34 cellular contexts compared by ENCODE assay signal in genomic region chr9:122111413-122112085, GRCh38. TPM values are rescaled to one million over a fixed set of nuclear protein-coding genes. Genes with fewer than 3 reads are reported as not detected.
DNase-seq lines count a peak whose midpoint lies in the region; ATAC-seq, FAIRE-seq and TF ChIP-seq lines count a peak whose summit lies in the region.
"Had no signal": no experiment of that assay in that cellular context is flagged by ENCODE, and none has a peak within 500 bp of the region (broad histone marks: within the 10 kb centered on the region; RNA-seq: fewer than 3 reads in every experiment).

No MANE protein-coding gene starts in this region.

- H4K20me1 ChIP-seq in SK-N-SH (ENCODE audit: insufficient read depth) (no peaks in the 10 kb centered on the region), HepG2 (ENCODE audit: insufficient read depth, low read length) (no peaks in the 10 kb centered on the region), K562 (replicated peaks; ENCODE audit: control insufficient read depth, insufficient read depth, low read length) (no peaks in the 10 kb centered on the region; the same call in 1 of the 2 replicates), osteoblast (ENCODE audit: insufficient read depth, low read length) (no peaks in the 10 kb centered on the region), MM.1S (ENCODE audit: insufficient read depth, low read length) (no peaks in the 10 kb centered on the region)
- H4K20me1 ChIP-seq: BLaER1 had no signal

- no peak for ATAC-seq in SK-N-SH treated with all-trans-retinoic acid at 6 μM for 48 hours
- ATAC-seq in HepG2 = no peak
- ATAC-seq in right lobe of liver = no peak
- no peak for ATAC-seq in K562
- ATAC-seq: GM12878 had no signal

- TF ChIP-seq EP300 in SK-N-SH (IDR thresholded peaks at IDR 0.05; ENCODE audit: borderline replicate concordance in 1 of 2, low read depth in 1 of 2, low read length in 1 of 2) (no peak), HepG2 (IDR thresholded peaks at IDR 0.05; ENCODE audit: low read depth in 2 of 2, low read length in 2 of 2) (no peak), HepG2 (CRISPR knock-in tag; IDR thresholded peaks at IDR 0.05; ENCODE audit: borderline replicate concordance) (no peak), K562 (IDR thresholded peaks at IDR 0.05; ENCODE audit: low read length) (no peak)

- CTCF ChIA-PET in SK-N-SH (lab: Yijun Ruan, JAX) = interaction anchor here (0.6 to 5.9 kb wide), 5 partner anchors 10 to 239 kb away, joined by 3 to 55 read pairs (median 23); no protein-coding TSS in a partner anchor
- CTCF ChIA-PET in HepG2 (lab: Yijun Ruan, JAX; ENCODE audit: low intra/inter-chr PET ratio, low total read pairs) = no interaction called here
- CTCF ChIA-PET in K562 (lab: Yijun Ruan, JAX; ENCODE audit: low intra/inter-chr PET ratio) = interaction anchor here (0.7 kb wide), 1 partner anchor 106 kb away, joined by 5 read pairs; no protein-coding TSS in a partner anchor

- H3K9me3 ChIP-seq in SK-N-SH (no peaks in the 10 kb centered on the region), HepG2 (ENCODE audit: low read length) (no peaks in the 10 kb centered on the region), right lobe of liver (no peaks in the 10 kb centered on the region), K562 (replicated peaks; ENCODE audit: control insufficient read depth, insufficient read depth, low read depth, low read length) (no peaks in the 10 kb centered on the region), osteoblast (ENCODE audit: low read depth, low read length) (no peaks in the 10 kb centered on the region), MM.1S (replicated peaks; ENCODE audit: insufficient read depth, low read length) (no peaks in the 10 kb centered on the region)
- H3K9me3 ChIP-seq: BE2C, BLaER1 had no signal

- H3K9me2 ChIP-seq in SK-N-SH (no peaks in the 10 kb centered on the region), MM.1S (replicated peaks; ENCODE audit: insufficient read depth, low read length) (no peaks in the 10 kb centered on the region)

- no peak overlapping the region for H3K4me2 ChIP-seq in SK-N-SH
- H3K4me2 ChIP-seq in HepG2 (ENCODE audit: low read depth, low read length) = no peak overlapping the region
- H3K4me2 ChIP-seq in K562 (ENCODE audit: insufficient read depth, low read length) = no peak overlapping the region
- no peak overlapping the region for H3K4me2 ChIP-seq in osteoblast (ENCODE audit: insufficient read depth, low read length)
- H3K4me2 ChIP-seq in MM.1S (ENCODE audit: low read depth, low read length) = no peak overlapping the region
- H3K4me2 ChIP-seq: BLaER1 had no signal

- TF ChIP-seq POLR2A in HepG2 (IDR thresholded peaks at IDR 0.05; ENCODE audit: insufficient read depth in 1 of 2, low read depth in 2 of 2, low read length in 2 of 2) (no peak), right lobe of liver (IDR thresholded peaks at IDR 0.05) (no peak), K562 (conservative IDR thresholded peaks at IDR 0.05) (no peak)

- H3K27me3 ChIP-seq in SK-N-SH (ENCODE audit: insufficient read depth) (peaks cover 9% of the 10 kb centered on the region; the same call in 1 of the 2 replicates), HepG2 (ENCODE audit: control insufficient read depth in 1 of 2, insufficient read depth in 2 of 2, low read length in 2 of 2) (peaks cover 3 to 6% of the 10 kb centered on the region in 2 experiments; a peak in 3 of 5 replicates), right lobe of liver (no peaks in the 10 kb centered on the region), K562 (ENCODE audit: control insufficient read depth in 2 of 2, insufficient read depth in 2 of 2, low read length in 2 of 2) (peaks cover 0 to 30% of the 10 kb centered on the region in 2 experiments; a peak in 3 of 5 replicates), osteoblast (ENCODE audit: insufficient read depth, low read length) (no peaks in the 10 kb centered on the region), MM.1S (replicated peaks; ENCODE audit: insufficient read depth, low read length) (peaks cover 4% of the 10 kb centered on the region; the same call in 1 of the 2 replicates)
- H3K27me3 ChIP-seq: BE2C, BLaER1 had no signal

- FAIRE-seq in HepG2 (lab: Jason Lieb, UNC) (no peak), K562 (lab: Jason Lieb, UNC) (no peak)
- FAIRE-seq: GM12878, GM12892, GM18507, GM19239 had no signal

- H3K4me3 ChIP-seq in SK-N-SH (ENCODE audit: low read depth in 2 of 2, low read length in 1 of 2) (no peak overlapping the region), HepG2 (replicated peaks in 1 of 3; ENCODE audit: insufficient read depth in 1 of 3, low read depth in 2 of 3, low read length in 3 of 3) (no peak overlapping the region), right lobe of liver (no peak overlapping the region), K562 (no peak overlapping the region), osteoblast (ENCODE audit: insufficient read depth, low read length) (no peak overlapping the region), MM.1S (ENCODE audit: low read length) (no peak overlapping the region)
- H3K4me3 ChIP-seq: BLaER1, GM12878 had no signal

- no peaks in the 10 kb centered on the region for H3K79me2 ChIP-seq in SK-N-SH (ENCODE audit: insufficient read depth)
- no peaks in the 10 kb centered on the region for H3K79me2 ChIP-seq in HepG2 (ENCODE audit: insufficient read depth, low read length)
- H3K79me2 ChIP-seq in K562 (ENCODE audit: control insufficient read depth, insufficient read depth, low read length) = no peaks in the 10 kb centered on the region
- H3K79me2 ChIP-seq in osteoblast (ENCODE audit: insufficient read depth, low read length) = no peaks in the 10 kb centered on the region
- no peaks in the 10 kb centered on the region for H3K79me2 ChIP-seq in MM.1S (ENCODE audit: low read length)

- no peak for TF ChIP-seq RAD21 in SK-N-SH (IDR thresholded peaks at IDR 0.05; ENCODE audit: low read length)
- TF ChIP-seq RAD21 in HepG2 (CRISPR knock-in tag; IDR thresholded peaks at IDR 0.05) = no peak
- TF ChIP-seq RAD21 in K562 (CRISPR knock-in tag; conservative IDR thresholded peaks at IDR 0.05 in 1 of 2, IDR thresholded peaks at IDR 0.05 in 1 of 2) = no peak

- H2AFZ ChIP-seq in SK-N-SH (ENCODE audit: low read depth) (no peak overlapping the region), HepG2 (ENCODE audit: low read length) (no peak overlapping the region), K562 (ENCODE audit: low read depth, low read length) (no peak overlapping the region), osteoblast (ENCODE audit: low read length) (no peak overlapping the region), MM.1S (ENCODE audit: low read length) (no peak overlapping the region)

- intact Hi-C loops in HepG2 (cut with micrococcal nuclease; ENCODE audit: unreplicated experiment) = no loop called here
- intact Hi-C loops in right lobe of liver (cut with DNase I) = no loop called here
- intact Hi-C loops in K562 (cut with micrococcal nuclease) = no loop called here

- TF ChIP-seq CTCF in SK-N-SH (IDR thresholded peaks at IDR 0.05) (no peak), HepG2 (CRISPR knock-in tag; IDR thresholded peaks at IDR 0.05) (no peak), right lobe of liver (IDR thresholded peaks at IDR 0.05) (no peak), K562 (IDR thresholded peaks at IDR 0.05 in 2 of 3, conservative IDR thresholded peaks at IDR 0.05 in 1 of 3; ENCODE audit: insufficient read depth in 2 of 3, low read depth in 1 of 3, low read length in 3 of 3) (no peak), osteoblast (IDR thresholded peaks at IDR 0.05; ENCODE audit: extremely low read depth, low read depth, low read length) (no peak), MM.1S (IDR thresholded peaks at IDR 0.05; ENCODE audit: low read length) (no peak)

- 73% methylated on average over 7 of the region's 9 CpGs for WGBS in SK-N-SH (ENCODE audit: low lambda C conversion rate)
- 49% methylated on average over 9 of the region's 9 CpGs for WGBS in HepG2 (ENCODE audit: low lambda C conversion rate)
- WGBS in right lobe of liver (ENCODE audit: insufficient coverage, low coverage, low lambda C conversion rate, missing lambda C conversion rate) = 85% methylated on average over 5 of the region's 9 CpGs
- 7% methylated on average over 9 of the region's 9 CpGs for WGBS in K562 (ENCODE audit: insufficient coverage, low coverage, missing lambda C conversion rate)

- H3K4me1 ChIP-seq in SK-N-SH (ENCODE audit: control insufficient read depth in 1 of 2, insufficient read depth in 2 of 2, low read depth in 1 of 2, low read length in 1 of 2) (no peaks in the 10 kb centered on the region; a peak in 1 of 4 replicates), HepG2 (ENCODE audit: insufficient read depth, low read length) (no peaks in the 10 kb centered on the region), right lobe of liver (no peaks in the 10 kb centered on the region), K562 (replicated peaks in 1 of 2; ENCODE audit: control insufficient read depth in 2 of 2, insufficient read depth in 2 of 2, low read length in 2 of 2) (no peaks in the 10 kb centered on the region), osteoblast (ENCODE audit: insufficient read depth, low read length) (no peaks in the 10 kb centered on the region), MM.1S (ENCODE audit: low read length) (no peaks in the 10 kb centered on the region)
- H3K4me1 ChIP-seq: BE2C, BLaER1 had no signal

- H3K27ac ChIP-seq in SK-N-SH (ENCODE audit: low read depth in 2 of 2, low read length in 1 of 2) (no peak overlapping the region), HepG2 (ENCODE audit: extremely low read length, insufficient read depth, low read length) (no peak overlapping the region), right lobe of liver (no peak overlapping the region), K562 (ENCODE audit: extremely low read depth, low read depth, low read length) (no peak overlapping the region), osteoblast (ENCODE audit: low read depth, low read length) (no peak overlapping the region), MM.1S (ENCODE audit: low read length) (no peak overlapping the region)
- H3K27ac ChIP-seq: 22Rv1, BLaER1 had no signal

- H3K9ac ChIP-seq in SK-N-SH = no peak overlapping the region
- H3K9ac ChIP-seq in HepG2 (ENCODE audit: insufficient read depth, low read depth, low read length) = no peak overlapping the region
- H3K9ac ChIP-seq in K562 (ENCODE audit: insufficient read depth in 1 of 2, low read depth in 2 of 2, low read length in 2 of 2) = no peak overlapping the region
- H3K9ac ChIP-seq in MM.1S (ENCODE audit: low read length) = no peak overlapping the region
- H3K9ac ChIP-seq: BLaER1 had no signal

- in situ Hi-C loops in HepG2 (cut with HindIII; ENCODE audit: extremely low pct_ligation_motif_present, low pct_unique_long_range_greater_than_20kb) (no loop called here), K562 (cut with MboI) (no loop called here)

- no TSS peak for BruUV-seq in HepG2 (replicated peaks; lab: Mats Ljungman, UMichigan)
- BruUV-seq in K562 (replicated peaks; lab: Mats Ljungman, UMichigan) = no TSS peak

- H3K36me3 ChIP-seq in SK-N-SH (replicated peaks in 1 of 2; ENCODE audit: control insufficient read depth in 1 of 2, insufficient read depth in 2 of 2, low read length in 1 of 2) (no peaks in the 10 kb centered on the region), HepG2 (replicated peaks in 1 of 2; ENCODE audit: control insufficient read depth in 1 of 2, insufficient read depth in 2 of 2, low read length in 2 of 2) (no peaks in the 10 kb centered on the region), right lobe of liver (no peaks in the 10 kb centered on the region), K562 (ENCODE audit: control insufficient read depth, insufficient read depth, low read length) (no peaks in the 10 kb centered on the region), osteoblast (ENCODE audit: insufficient read depth, low read length) (no peaks in the 10 kb centered on the region), MM.1S (replicated peaks; ENCODE audit: insufficient read depth, low read length) (no peaks in the 10 kb centered on the region)
- H3K36me3 ChIP-seq: BE2C, BLaER1 had no signal

- no peaks in the 10 kb centered on the region for H3F3A ChIP-seq in SK-N-SH (replicated peaks; ENCODE audit: insufficient read depth)
- no peaks in the 10 kb centered on the region for H3F3A ChIP-seq in MM.1S (ENCODE audit: insufficient read depth, low read length)

- POLR2A ChIA-PET in SK-N-SH (lab: Yijun Ruan, JAX) (no interaction called here), HepG2 (lab: Yijun Ruan, JAX) (no interaction called here), K562 (lab: Yijun Ruan, JAX) (no interaction called here)

- no peaks in the 10 kb centered on the region for H3K9me1 ChIP-seq in K562 (ENCODE audit: control insufficient read depth, insufficient read depth, low read length)

- peak; percentile 15 for DNase-seq in SK-N-SH
- DNase-seq in HepG2 (ENCODE audit: low spot score) = no peak
- no peak for DNase-seq in right lobe of liver
- DNase-seq in K562 (ENCODE audit: extremely low read depth in 1 of 4, low spot score in 3 of 4) = no peak
- DNase-seq in osteoblast (ENCODE audit: insufficient read length, low spot score, missing footprints) = peak; percentile 79
- no peak for DNase-seq in MM.1S
- no peak for DNase-seq in NCI-H510A treated with DMSO at 0.1 percent for 48 hours (lab: John Stamatoyannopoulos, UW)
- DNase-seq: ACHN; BE2C; C1 segment of cervical spinal cord; CD4-positive, alpha-beta memory T cell; CD4-positive, CD25-positive, alpha-beta regulatory T cell; CD8-positive, alpha-beta memory T cell; COR-L47; DMS 273 treated with DMSO at 0.1 percent for 48 hours; DMS153; DMS53; DMS79; DND-41; EL; GDM1 had no signal

RNA-seq across cellular contexts. Expression of gene TTLL11, which starts 18.4 kb away (rescaled TPM):
- polyA plus RNA-seq in SK-N-SH (2012; rRNA removed) = 6.0 and 6.8 TPM in 2 replicates
- polyA plus RNA-seq in SK-N-SH (2012; cell fraction: cytosol; rRNA removed) = 3.9 and 5.4 TPM in 2 replicates
- polyA plus RNA-seq in SK-N-SH (2012; cell fraction: nucleus; rRNA removed) = 6.6 and 8.0 TPM in 2 replicates
- total RNA-seq in HepG2 (2016; rRNA removed; fragmentation: Illumina TruSeq; extraction: Trizol) = 3.1 and 4.5 TPM in 2 replicates
- 4.2 and 4.4 TPM in 2 replicates for total RNA-seq in HepG2 (2016; cell fraction: cytosol; rRNA removed; fragmentation: Illumina TruSeq; extraction: Trizol; ENCODE audit: low read depth)
- 3.2 and 4.0 TPM in 2 replicates for total RNA-seq in HepG2 (2016; cell fraction: insoluble cytoplasmic fraction; rRNA removed; fragmentation: Illumina TruSeq; extraction: Trizol)
- total RNA-seq in HepG2 (2016; cell fraction: membrane; rRNA removed; fragmentation: Illumina TruSeq; extraction: Trizol) = 8.0 and 8.2 TPM in 2 replicates
- 3.4 and 4.1 TPM in 2 replicates for total RNA-seq in HepG2 (2016; cell fraction: nucleus; rRNA removed; fragmentation: Illumina TruSeq; extraction: Trizol)
- polyA plus RNA-seq in HepG2 (2011; rRNA removed) = 5.2 and 6.4 TPM in 2 replicates
- 4.2 and 5.3 TPM in 2 replicates for polyA plus RNA-seq in HepG2 (2011; cell fraction: cytosol; rRNA removed)
- 2.5 and 3.8 TPM in 2 replicates for polyA plus RNA-seq in HepG2 (2011; cell fraction: nucleus; rRNA removed)
- polyA plus RNA-seq in HepG2 (2012) = 3.5 and 4.2 TPM in 2 replicates
- polyA plus RNA-seq in HepG2 (2016; cell fraction: cytosol; fragmentation: Illumina TruSeq; extraction: Trizol; ENCODE audit: low read depth) = 4.5 and 4.7 TPM in 2 replicates
- polyA plus RNA-seq in HepG2 (2016; cell fraction: insoluble cytoplasmic fraction; fragmentation: Illumina TruSeq; extraction: Trizol; ENCODE audit: low read depth) = 4.7 and 6.7 TPM in 2 replicates
- polyA plus RNA-seq in HepG2 (2016; cell fraction: membrane; fragmentation: Illumina TruSeq; extraction: Trizol; ENCODE audit: low read depth) = 6.6 and 8.0 TPM in 2 replicates
- 4.7 and 5.7 TPM in 2 replicates for polyA plus RNA-seq in HepG2 (2016; cell fraction: nucleus; fragmentation: Illumina TruSeq; extraction: Trizol; ENCODE audit: insufficient read depth, low read depth)
- polyA minus RNA-seq in HepG2 (2011; rRNA and poly(A)+ RNA removed; ENCODE audit: low replicate concordance) = 3.5 and 6.7 TPM in 2 replicates
- 2.0 and 2.5 TPM in 2 replicates for polyA minus RNA-seq in HepG2 (2011; cell fraction: cytosol; rRNA and poly(A)+ RNA removed)
- 3.3 and 5.3 TPM in 2 replicates for polyA minus RNA-seq in HepG2 (2011; cell fraction: nucleus; rRNA and poly(A)+ RNA removed)
- 1 to 10 TPM; 3.2 to 5.2 (median 4.1) TPM for total RNA-seq in right lobe of liver
- 2.7 and 3.5 TPM in 2 replicates for total RNA-seq in K562 (2011; cell fraction: chromatin; rRNA removed; ENCODE audit: low replicate concordance)
- 1.3 and 1.4 TPM in 2 replicates for total RNA-seq in K562 (2011; cell fraction: nucleolus; rRNA removed)
- 1.1 and 1.9 TPM in 2 replicates for total RNA-seq in K562 (2011; cell fraction: nucleoplasm; rRNA removed)
- 3.0 TPM in 2 replicates for total RNA-seq in K562 (2014; rRNA removed)
- 2.6 and 2.9 TPM in 2 replicates for total RNA-seq in K562 (2014; rRNA removed; fragmentation: Illumina TruSeq; extraction: Trizol)
- total RNA-seq in K562 (2015; rRNA removed; fragmentation: Illumina TruSeq; extraction: Trizol) = 2.5 and 3.3 TPM in 2 replicates
- total RNA-seq in K562 (2021) = 4.2 and 4.4 TPM in 2 replicates
- 2.0 and 2.7 TPM in 2 replicates for polyA plus RNA-seq in K562 (2011; rRNA removed)
- polyA plus RNA-seq in K562 (2011; cell fraction: cytosol; rRNA removed) = 3.2 and 3.9 TPM in 2 replicates
- 1.9 and 2.2 TPM in 2 replicates for polyA plus RNA-seq in K562 (2011; cell fraction: nucleus; rRNA removed)
- polyA plus RNA-seq in K562 (2012) = 2.8 and 3.9 TPM in 2 replicates
- polyA plus RNA-seq in K562 (2014; fragmentation: Illumina TruSeq; extraction: Trizol) = 4.2 and 4.3 TPM in 2 replicates
- 1 to 10 TPM in 1 of 2 experiments, under 1 TPM in 1; 0.83 to 1.5 TPM for polyA plus RNA-seq in K562 (2014; fragmentation: Nextera tagmentation; extraction: Ambion mirVana)
- polyA plus RNA-seq in K562 (2014; rRNA removed) = 3.7 and 4.3 TPM in 2 replicates
- polyA minus RNA-seq in K562 (2011; rRNA and poly(A)+ RNA removed) = 2.6 and 3.0 TPM in 2 replicates
- polyA minus RNA-seq in K562 (2011; cell fraction: cytosol; rRNA and poly(A)+ RNA removed) = 0.38 and 2.2 TPM in 2 replicates
- 1.3 and 1.6 TPM in 2 replicates for polyA minus RNA-seq in K562 (2011; cell fraction: nucleus; rRNA and poly(A)+ RNA removed)
- total RNA-seq in osteoblast = 6.2 and 8.0 TPM in 2 replicates

RNA-seq across cellular contexts. Expression of gene NDUFA8, which starts 48.0 kb away (rescaled TPM):
- 97.4 and 116 TPM in 2 replicates for polyA plus RNA-seq in SK-N-SH (2012; rRNA removed)
- 129 and 149 TPM in 2 replicates for polyA plus RNA-seq in SK-N-SH (2012; cell fraction: cytosol; rRNA removed)
- polyA plus RNA-seq in SK-N-SH (2012; cell fraction: nucleus; rRNA removed) = 34.0 and 34.2 TPM in 2 replicates
- 71.7 and 112 TPM in 2 replicates for total RNA-seq in HepG2 (2016; rRNA removed; fragmentation: Illumina TruSeq; extraction: Trizol)
- 24.0 and 28.2 TPM in 2 replicates for total RNA-seq in HepG2 (2016; cell fraction: cytosol; rRNA removed; fragmentation: Illumina TruSeq; extraction: Trizol; ENCODE audit: low read depth)
- total RNA-seq in HepG2 (2016; cell fraction: insoluble cytoplasmic fraction; rRNA removed; fragmentation: Illumina TruSeq; extraction: Trizol) = 77.1 and 98.9 TPM in 2 replicates
- total RNA-seq in HepG2 (2016; cell fraction: membrane; rRNA removed; fragmentation: Illumina TruSeq; extraction: Trizol) = 33.8 and 34.5 TPM in 2 replicates
- 26.2 and 29.8 TPM in 2 replicates for total RNA-seq in HepG2 (2016; cell fraction: nucleus; rRNA removed; fragmentation: Illumina TruSeq; extraction: Trizol)
- polyA plus RNA-seq in HepG2 (2011; rRNA removed) = 57.7 and 68.6 TPM in 2 replicates
- 66.4 and 77.0 TPM in 2 replicates for polyA plus RNA-seq in HepG2 (2011; cell fraction: cytosol; rRNA removed)
- 14.6 and 17.0 TPM in 2 replicates for polyA plus RNA-seq in HepG2 (2011; cell fraction: nucleus; rRNA removed)
- 57.2 and 70.1 TPM in 2 replicates for polyA plus RNA-seq in HepG2 (2012)
- 37.6 and 46.4 TPM in 2 replicates for polyA plus RNA-seq in HepG2 (2016; cell fraction: cytosol; fragmentation: Illumina TruSeq; extraction: Trizol; ENCODE audit: low read depth)
- polyA plus RNA-seq in HepG2 (2016; cell fraction: insoluble cytoplasmic fraction; fragmentation: Illumina TruSeq; extraction: Trizol; ENCODE audit: low read depth) = 144 and 158 TPM in 2 replicates
- polyA plus RNA-seq in HepG2 (2016; cell fraction: membrane; fragmentation: Illumina TruSeq; extraction: Trizol; ENCODE audit: low read depth) = 38.1 and 41.4 TPM in 2 replicates
- 63.9 and 64.9 TPM in 2 replicates for polyA plus RNA-seq in HepG2 (2016; cell fraction: nucleus; fragmentation: Illumina TruSeq; extraction: Trizol; ENCODE audit: insufficient read depth, low read depth)
- 32.8 and 96.4 TPM in 2 replicates for polyA minus RNA-seq in HepG2 (2011; rRNA and poly(A)+ RNA removed; ENCODE audit: low replicate concordance)
- polyA minus RNA-seq in HepG2 (2011; cell fraction: cytosol; rRNA and poly(A)+ RNA removed) = 26.3 and 30.2 TPM in 2 replicates
- 9.5 and 12.1 TPM in 2 replicates for polyA minus RNA-seq in HepG2 (2011; cell fraction: nucleus; rRNA and poly(A)+ RNA removed)
- 10 to 100 TPM; 27.3 to 43.9 (median 29.0) TPM for total RNA-seq in right lobe of liver
- 8.5 and 9.1 TPM in 2 replicates for total RNA-seq in K562 (2011; cell fraction: chromatin; rRNA removed; ENCODE audit: low replicate concordance)
- 14.0 and 14.7 TPM in 2 replicates for total RNA-seq in K562 (2011; cell fraction: nucleolus; rRNA removed)
- total RNA-seq in K562 (2011; cell fraction: nucleoplasm; rRNA removed) = 15.0 and 20.9 TPM in 2 replicates
- total RNA-seq in K562 (2014; rRNA removed) = 105 and 115 TPM in 2 replicates
- 105 and 114 TPM in 2 replicates for total RNA-seq in K562 (2014; rRNA removed; fragmentation: Illumina TruSeq; extraction: Trizol)
- total RNA-seq in K562 (2015; rRNA removed; fragmentation: Illumina TruSeq; extraction: Trizol) = 122 and 133 TPM in 2 replicates
- 126 and 134 TPM in 2 replicates for total RNA-seq in K562 (2021)
- 135 and 165 TPM in 2 replicates for polyA plus RNA-seq in K562 (2011; rRNA removed)
- 122 and 153 TPM in 2 replicates for polyA plus RNA-seq in K562 (2011; cell fraction: cytosol; rRNA removed)
- 35.7 and 49.8 TPM in 2 replicates for polyA plus RNA-seq in K562 (2011; cell fraction: nucleus; rRNA removed)
- polyA plus RNA-seq in K562 (2012) = 157 and 216 TPM in 2 replicates
- polyA plus RNA-seq in K562 (2014; fragmentation: Illumina TruSeq; extraction: Trizol) = 198 and 204 TPM in 2 replicates
- polyA plus RNA-seq in K562 (2014; fragmentation: Nextera tagmentation; extraction: Ambion mirVana) = 100 to 1,000 TPM; 126 to 189 TPM
- polyA plus RNA-seq in K562 (2014; rRNA removed) = 194 and 212 TPM in 2 replicates
- polyA minus RNA-seq in K562 (2011; rRNA and poly(A)+ RNA removed) = 106 and 126 TPM in 2 replicates
- polyA minus RNA-seq in K562 (2011; cell fraction: cytosol; rRNA and poly(A)+ RNA removed) = 50.4 and 52.5 TPM in 2 replicates
- polyA minus RNA-seq in K562 (2011; cell fraction: nucleus; rRNA and poly(A)+ RNA removed) = 8.5 and 15.7 TPM in 2 replicates
- total RNA-seq in osteoblast = 17.0 and 18.3 TPM in 2 replicates

RNA-seq across cellular contexts. Expression of gene MORN5, which starts 48.2 kb away (rescaled TPM):
- polyA plus RNA-seq in SK-N-SH (2012; rRNA removed) (not detected in 2 replicates), HepG2 (2011; rRNA removed) (not detected in 2 replicates), K562 (2011; rRNA removed) (not detected in 2 replicates), K562 (2014; fragmentation: Illumina TruSeq; extraction: Trizol) (not detected in 2 replicates), K562 (2014; fragmentation: Nextera tagmentation; extraction: Ambion mirVana) (not detected), K562 (2014; rRNA removed) (not detected in 2 replicates)
- polyA plus RNA-seq in SK-N-SH (2012; cell fraction: cytosol; rRNA removed) = 0.06 and 0.09 TPM in 2 replicates
- polyA plus RNA-seq in SK-N-SH (2012; cell fraction: nucleus; rRNA removed) = 0.11 and 0.16 TPM in 2 replicates
- total RNA-seq in HepG2 (2016; rRNA removed; fragmentation: Illumina TruSeq; extraction: Trizol) (not detected in 2 replicates), right lobe of liver (not detected), K562 (2014; rRNA removed) (not detected in 2 replicates), K562 (2014; rRNA removed; fragmentation: Illumina TruSeq; extraction: Trizol) (not detected in 2 replicates), K562 (2015; rRNA removed; fragmentation: Illumina TruSeq; extraction: Trizol) (not detected in 2 replicates), K562 (2021) (not detected in 2 replicates), osteoblast (0.36 TPM in 1 of 2 replicates, not detected in the other)
- not detected in 2 replicates for total RNA-seq in HepG2 (2016; cell fraction: cytosol; rRNA removed; fragmentation: Illumina TruSeq; extraction: Trizol; ENCODE audit: low read depth)
- total RNA-seq in HepG2 (2016; cell fraction: insoluble cytoplasmic fraction; rRNA removed; fragmentation: Illumina TruSeq; extraction: Trizol) = not detected in 2 replicates
- not detected in 2 replicates for total RNA-seq in HepG2 (2016; cell fraction: membrane; rRNA removed; fragmentation: Illumina TruSeq; extraction: Trizol)
- total RNA-seq in HepG2 (2016; cell fraction: nucleus; rRNA removed; fragmentation: Illumina TruSeq; extraction: Trizol) = not detected in 2 replicates
- not detected in 2 replicates for polyA plus RNA-seq in HepG2 (2011; cell fraction: cytosol; rRNA removed)
- not detected in 2 replicates for polyA plus RNA-seq in HepG2 (2011; cell fraction: nucleus; rRNA removed)
- polyA plus RNA-seq in HepG2 (2012) = not detected in 2 replicates
- polyA plus RNA-seq in HepG2 (2016; cell fraction: cytosol; fragmentation: Illumina TruSeq; extraction: Trizol; ENCODE audit: low read depth) = not detected in 2 replicates
- polyA plus RNA-seq in HepG2 (2016; cell fraction: insoluble cytoplasmic fraction; fragmentation: Illumina TruSeq; extraction: Trizol; ENCODE audit: low read depth) = not detected in 2 replicates
- polyA plus RNA-seq in HepG2 (2016; cell fraction: membrane; fragmentation: Illumina TruSeq; extraction: Trizol; ENCODE audit: low read depth) = not detected in 2 replicates
- not detected in 2 replicates for polyA plus RNA-seq in HepG2 (2016; cell fraction: nucleus; fragmentation: Illumina TruSeq; extraction: Trizol; ENCODE audit: insufficient read depth, low read depth)
- polyA minus RNA-seq in HepG2 (2011; rRNA and poly(A)+ RNA removed; ENCODE audit: low replicate concordance) = not detected in 2 replicates
- not detected in 2 replicates for polyA minus RNA-seq in HepG2 (2011; cell fraction: cytosol; rRNA and poly(A)+ RNA removed)
- polyA minus RNA-seq in HepG2 (2011; cell fraction: nucleus; rRNA and poly(A)+ RNA removed) = not detected in 2 replicates
- total RNA-seq in K562 (2011; cell fraction: chromatin; rRNA removed; ENCODE audit: low replicate concordance) = not detected in 2 replicates
- not detected in 2 replicates for total RNA-seq in K562 (2011; cell fraction: nucleolus; rRNA removed)
- not detected in 2 replicates for total RNA-seq in K562 (2011; cell fraction: nucleoplasm; rRNA removed)
- polyA plus RNA-seq in K562 (2011; cell fraction: cytosol; rRNA removed) = not detected in 2 replicates
- polyA plus RNA-seq in K562 (2011; cell fraction: nucleus; rRNA removed) = not detected in 2 replicates
- polyA plus RNA-seq in K562 (2012) = not detected in 2 replicates
- not detected in 2 replicates for polyA minus RNA-seq in K562 (2011; rRNA and poly(A)+ RNA removed)
- not detected in 2 replicates for polyA minus RNA-seq in K562 (2011; cell fraction: cytosol; rRNA and poly(A)+ RNA removed)
- polyA minus RNA-seq in K562 (2011; cell fraction: nucleus; rRNA and poly(A)+ RNA removed) = not detected in 2 replicates
- total RNA-seq: A172; A673; CD4-positive, alpha-beta memory T cell; CD4-positive, CD25-positive, alpha-beta regulatory T cell; CD8-positive, alpha-beta memory T cell; Daoy; G401; GM12878 had no signal
- polyA plus RNA-seq: AG04450; CD14-positive monocyte; CD4-positive, alpha-beta memory T cell; CD4-positive, CD25-positive, alpha-beta regulatory T cell; CD8-positive, alpha-beta memory T cell; GM12878 had no signal

Comparison
In these comparisons a context has a peak if more than half of its experiments do, and no peak if none do; other contexts are left out.
1. DNase-seq: peak in SK-N-SH (single experiment) and osteoblast (single experiment); none in HepG2 (single experiment), right lobe of liver (0 of 3), K562 (0 of 4), MM.1S (single experiment) and NCI-H510A treated with DMSO at 0.1 percent for 48 hours (single experiment).